In the genomic region with DNA sequence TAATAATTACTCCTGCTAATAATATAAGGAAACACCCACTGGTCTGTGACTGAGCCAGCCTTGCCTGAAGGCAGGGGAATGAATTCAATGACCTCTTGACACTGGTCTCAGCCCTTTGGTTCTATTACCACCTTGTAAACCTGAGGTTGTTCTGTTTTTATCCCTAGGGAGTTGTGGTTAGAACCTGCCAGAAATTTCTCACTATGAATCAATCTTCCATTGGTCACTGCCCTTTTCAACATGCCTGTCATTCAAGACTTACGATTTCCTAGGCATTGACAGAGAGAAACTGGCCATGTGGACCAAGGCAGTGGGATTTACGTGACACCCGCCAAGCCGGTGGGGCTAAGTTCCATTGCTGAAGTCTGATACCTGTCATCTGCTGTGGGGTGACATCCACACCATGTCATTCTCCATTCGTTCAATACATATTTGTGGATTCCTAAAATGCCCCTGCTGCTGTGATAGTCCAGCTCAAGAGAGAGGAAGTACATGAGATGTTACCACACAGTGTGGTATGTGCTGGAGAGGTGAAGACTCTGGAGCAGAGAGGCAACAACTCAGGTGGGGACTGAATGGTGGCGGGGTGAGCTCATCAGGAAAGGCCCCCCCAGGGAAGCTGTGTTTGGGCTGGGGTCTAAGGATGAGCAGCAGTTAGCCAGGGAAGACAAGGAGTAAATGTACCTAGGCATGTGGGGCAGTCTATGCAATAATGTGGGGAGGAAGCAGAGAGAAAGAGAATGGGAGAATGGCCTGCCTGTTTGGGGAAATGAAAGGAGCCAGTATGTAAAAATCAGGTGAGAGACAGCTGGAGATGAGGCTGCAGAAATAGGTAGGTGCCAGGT, we compare ENCODE assay signal across 3 cellular contexts.
TF ChIP-seq lines count a peak whose summit lies in the region.

No MANE protein-coding gene starts in this region.

TF ChIP-seq in A549, 52 proteins besides CTCF, POLR2A, EP300 and RAD21 (continues in another document):
- TF ChIP-seq NPAS2 (CRISPR knock-in tag; IDR thresholded peaks at IDR 0.05; ENCODE audit: borderline replicate concordance) (no peak), EHMT2 (IDR thresholded peaks at IDR 0.05; ENCODE audit: low read depth) (no peak), ZNF302 (CRISPR knock-in tag; IDR thresholded peaks at IDR 0.05) (no peak), RNF2 (IDR thresholded peaks at IDR 0.05; ENCODE audit: borderline replicate concordance, low read depth) (no peak), FOSB (CRISPR knock-in tag; IDR thresholded peaks at IDR 0.05) (no peak), REST (IDR thresholded peaks at IDR 0.05) (no peak), JUN (IDR thresholded peaks at IDR 0.05) (no peak), E2F6 (IDR thresholded peaks at IDR 0.05; ENCODE audit: borderline replicate concordance, low read depth) (no peak), HOXB13 (CRISPR knock-in tag; IDR thresholded peaks at IDR 0.05; ENCODE audit: low read depth) (no peak), PHF8 (IDR thresholded peaks at IDR 0.05; ENCODE audit: borderline replicate concordance, low read depth) (no peak), KDM1A (IDR thresholded peaks at IDR 0.05; ENCODE audit: low read depth) (no peak), SMC3 (IDR thresholded peaks at IDR 0.05) (no peak)
- TF ChIP-seq, protein P1, sequence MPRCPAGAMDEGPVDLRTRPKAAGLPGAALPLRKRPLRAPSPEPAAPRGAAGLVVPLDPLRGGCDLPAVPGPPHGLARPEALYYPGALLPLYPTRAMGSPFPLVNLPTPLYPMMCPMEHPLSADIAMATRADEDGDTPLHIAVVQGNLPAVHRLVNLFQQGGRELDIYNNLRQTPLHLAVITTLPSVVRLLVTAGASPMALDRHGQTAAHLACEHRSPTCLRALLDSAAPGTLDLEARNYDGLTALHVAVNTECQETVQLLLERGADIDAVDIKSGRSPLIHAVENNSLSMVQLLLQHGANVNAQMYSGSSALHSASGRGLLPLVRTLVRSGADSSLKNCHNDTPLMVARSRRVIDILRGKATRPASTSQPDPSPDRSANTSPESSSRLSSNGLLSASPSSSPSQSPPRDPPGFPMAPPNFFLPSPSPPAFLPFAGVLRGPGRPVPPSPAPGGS (IDR thresholded peaks at IDR 0.05): no peak

TF ChIP-seq in IMR-90, 13 proteins besides CTCF, POLR2A, EP300 and RAD21:
- TF ChIP-seq RCOR1 (IDR thresholded peaks at IDR 0.05; ENCODE audit: insufficient replicate concordance, low read length): no peak
- no peak for TF ChIP-seq MAFK (IDR thresholded peaks at IDR 0.05; ENCODE audit: low read depth, low read length)
- TF ChIP-seq FOS (IDR thresholded peaks at IDR 0.05; ENCODE audit: low read depth, low read length): no peak
- no peak for TF ChIP-seq MAZ (IDR thresholded peaks at IDR 0.05; ENCODE audit: borderline replicate concordance, low read depth, low read length)
- no peak for TF ChIP-seq SMC3 (IDR thresholded peaks at IDR 0.05; ENCODE audit: low read depth, low read length)
- TF ChIP-seq, protein P2, sequence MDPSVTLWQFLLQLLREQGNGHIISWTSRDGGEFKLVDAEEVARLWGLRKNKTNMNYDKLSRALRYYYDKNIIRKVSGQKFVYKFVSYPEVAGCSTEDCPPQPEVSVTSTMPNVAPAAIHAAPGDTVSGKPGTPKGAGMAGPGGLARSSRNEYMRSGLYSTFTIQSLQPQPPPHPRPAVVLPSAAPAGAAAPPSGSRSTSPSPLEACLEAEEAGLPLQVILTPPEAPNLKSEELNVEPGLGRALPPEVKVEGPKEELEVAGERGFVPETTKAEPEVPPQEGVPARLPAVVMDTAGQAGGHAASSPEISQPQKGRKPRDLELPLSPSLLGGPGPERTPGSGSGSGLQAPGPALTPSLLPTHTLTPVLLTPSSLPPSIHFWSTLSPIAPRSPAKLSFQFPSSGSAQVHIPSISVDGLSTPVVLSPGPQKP (IDR thresholded peaks at IDR 0.05; ENCODE audit: borderline replicate concordance, low read depth, low read length): no peak
- no peak for TF ChIP-seq RFX5 (IDR thresholded peaks at IDR 0.05; ENCODE audit: low read depth, low read length)
- no peak for TF ChIP-seq CEBPB (IDR thresholded peaks at IDR 0.05; ENCODE audit: low read depth, low read length)
- TF ChIP-seq USF2 (IDR thresholded peaks at IDR 0.05; ENCODE audit: low read depth, low read length): no peak
- TF ChIP-seq BHLHE40 (IDR thresholded peaks at IDR 0.05; ENCODE audit: low read depth, low read length): no peak
- TF ChIP-seq CHD1 (IDR thresholded peaks at IDR 0.05; ENCODE audit: low read depth, low read length): no peak

TF ChIP-seq in H1, 55 proteins besides CTCF, POLR2A, EP300 and RAD21:
- no peak for TF ChIP-seq SP4 (IDR thresholded peaks at IDR 0.05; ENCODE audit: low read length)
- no peak for TF ChIP-seq FOSL1 (IDR thresholded peaks at IDR 0.05; ENCODE audit: insufficient read depth, low read depth, low read length)
- TF ChIP-seq TAF7 (optimal IDR thresholded peaks at IDR 0.05; ENCODE audit: borderline replicate concordance, low read depth, low read length): no peak
- no peak for TF ChIP-seq RXRA (IDR thresholded peaks at IDR 0.05; ENCODE audit: insufficient read depth, low read depth, low read length)
- no peak for TF ChIP-seq TAF1 (IDR thresholded peaks at IDR 0.05; ENCODE audit: low read depth, low read length)
- TF ChIP-seq USF2 (IDR thresholded peaks at IDR 0.05; ENCODE audit: low read length): no peak
- no peak for TF ChIP-seq SP1 (IDR thresholded peaks at IDR 0.05; ENCODE audit: low read depth, low read length)
- TF ChIP-seq ZNF274 (IDR thresholded peaks at IDR 0.05; ENCODE audit: borderline replicate concordance, extremely low read depth, low read length): no peak
- TF ChIP-seq MAX (IDR thresholded peaks at IDR 0.05): no peak
- TF ChIP-seq SUZ12 (IDR thresholded peaks at IDR 0.05; ENCODE audit: low read length): no peak
- TF ChIP-seq SAP30 (IDR thresholded peaks at IDR 0.05; ENCODE audit: insufficient read depth, insufficient replicate concordance, low read length): no peak
- no peak for TF ChIP-seq HDAC2 (IDR thresholded peaks at IDR 0.05; ENCODE audit: borderline replicate concordance in 1 of 2, low read depth in 2 of 2, low read length in 2 of 2)
- no peak for TF ChIP-seq CREB1 (IDR thresholded peaks at IDR 0.05)
- TF ChIP-seq JUN (IDR thresholded peaks at IDR 0.05; ENCODE audit: low read depth, low read length): no peak
- TF ChIP-seq CBX8 (IDR thresholded peaks at IDR 0.05; ENCODE audit: borderline replicate concordance, low read depth, low read length): no peak
- no peak for TF ChIP-seq BACH1 (IDR thresholded peaks at IDR 0.05; ENCODE audit: low read length)
